14 cellular contexts compared by ENCODE assay signal in the genomic region with DNA sequence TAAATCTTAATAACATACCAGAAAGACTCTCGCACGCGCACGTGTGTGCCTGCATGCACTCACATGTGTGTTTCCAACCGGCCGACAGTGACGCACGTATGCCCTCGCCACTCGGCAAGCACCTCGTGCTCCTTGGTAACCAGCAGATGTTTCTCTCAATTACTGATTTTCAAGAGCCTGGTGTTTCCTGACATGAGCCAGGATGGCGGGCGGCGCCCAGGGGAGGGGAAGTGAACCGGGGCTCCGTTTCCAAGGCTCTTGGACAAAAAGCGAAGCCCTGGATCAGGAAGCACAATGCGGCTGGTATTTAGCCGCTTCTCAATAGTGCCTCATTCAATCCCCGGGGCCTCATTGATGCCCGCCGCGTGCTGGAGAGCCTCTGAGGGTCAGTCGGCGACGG. TPM values are rescaled to one million over a fixed set of nuclear protein-coding genes. Genes with fewer than 3 reads are reported as not detected.
DNase-seq lines count a peak whose midpoint lies in the region; ATAC-seq lines count a peak whose summit lies in the region.
"Had no signal": no experiment of that assay in that cellular context is flagged by ENCODE, and none has a peak within 500 bp of the region (broad histone marks: within the 10 kb centered on the region; RNA-seq: fewer than 3 reads in every experiment).

No MANE protein-coding gene starts in this region.

- no peaks in the 10 kb centered on the region for H3K27me3 Mint-ChIP-seq in activated naive CD8-positive, alpha-beta T cell treated with anti-CD3 and anti-CD28 coated beads for 36 hours

- H3K27ac Mint-ChIP-seq in activated naive CD8-positive, alpha-beta T cell treated with anti-CD3 and anti-CD28 coated beads for 36 hours: no peak overlapping the region
- H3K27ac Mint-ChIP-seq: activated CD4-positive, alpha-beta T cell treated with anti-CD3 and anti-CD28 coated beads, Interleukin-2, amount 10 ng/mL, durations not matched to agents 24 days and 14 days had no signal

- H3K36me3 Mint-ChIP-seq in activated naive CD8-positive, alpha-beta T cell treated with anti-CD3 and anti-CD28 coated beads for 36 hours: peaks cover 2% of the 10 kb centered on the region
- H3K36me3 Mint-ChIP-seq: CD14-positive monocyte had no signal

- peaks cover 15% of the 10 kb centered on the region for H3K4me1 Mint-ChIP-seq in activated naive CD8-positive, alpha-beta T cell treated with anti-CD3 and anti-CD28 coated beads for 36 hours
- H3K4me1 Mint-ChIP-seq: activated CD4-positive, alpha-beta T cell treated with anti-CD3 and anti-CD28 coated beads, Interleukin-2, amount 10 ng/mL, durations not matched to agents 24 days and 14 days had no signal

- ATAC-seq in HG02623 (IDR thresholded peaks at IDR 0.05; ENCODE audit: unreplicated experiment) (no peak), HG02870 (IDR thresholded peaks at IDR 0.05; ENCODE audit: unreplicated experiment) (no peak)
- ATAC-seq: GM12878, mucosa of descending colon had no signal

- H3K9me3 Mint-ChIP-seq in activated naive CD8-positive, alpha-beta T cell treated with anti-CD3 and anti-CD28 coated beads for 36 hours: no peaks in the 10 kb centered on the region
- H3K9me3 Mint-ChIP-seq: activated CD4-positive, alpha-beta T cell treated with anti-CD3 and anti-CD28 coated beads, Interleukin-2, amount 10 ng/mL, durations not matched to agents 24 days and 14 days had no signal

- no peak overlapping the region for H3K4me3 Mint-ChIP-seq in activated naive CD8-positive, alpha-beta T cell treated with anti-CD3 and anti-CD28 coated beads for 36 hours
- H3K4me3 Mint-ChIP-seq: activated CD4-positive, alpha-beta T cell treated with anti-CD3 and anti-CD28 coated beads, Interleukin-2, amount 10 ng/mL, durations not matched to agents 24 days and 14 days; CD14-positive monocyte had no signal

- peak; percentile 66 for DNase-seq in AG20443 (ENCODE audit: low spot score)
- DNase-seq in NCI-H1436 treated with DMSO at 0.1 percent for 48 hours (lab: John Stamatoyannopoulos, UW): peak; percentile 68
- DNase-seq in dermis blood vessel endothelial cell: peak; percentile 95
- peak; percentile 54 to 94 for DNase-seq in lung microvascular endothelial cell (ENCODE audit: low read depth in 2 of 2)
- DNase-seq in NCI-H510A (lab: John Stamatoyannopoulos, UW): no peak
- DNase-seq in activated naive CD8-positive, alpha-beta T cell treated with anti-CD3 and anti-CD28 coated beads for 36 hours: no peak
- DNase-seq: activated CD4-positive, alpha-beta T cell treated with anti-CD3 and anti-CD28 coated beads, Interleukin-2, amount 10 ng/mL, durations not matched to agents 24 days and 14 days; stimulated activated naive CD4-positive, alpha-beta T cell treated with Interleukin-2 at 50 U/mL for 16 hours had no signal

RNA-seq across cellular contexts. Expression of gene PMEPA1, which starts 37.7 kb away (rescaled TPM):
- total RNA-seq in dermis blood vessel endothelial cell (0.93 and 1.9 TPM in 2 replicates), lung microvascular endothelial cell (0.40 and 1.3 TPM in 2 replicates)
- total RNA-seq in activated naive CD8-positive, alpha-beta T cell treated with anti-CD3 and anti-CD28 coated beads for 36 hours: 1 to 10 TPM; 1.0 to 1.7 TPM

RNA-seq across cellular contexts. Expression of gene ZBP1, which starts 51.9 kb away (rescaled TPM):
- not detected in 2 replicates for total RNA-seq in dermis blood vessel endothelial cell
- not detected in 2 replicates for total RNA-seq in lung microvascular endothelial cell
- total RNA-seq in activated naive CD8-positive, alpha-beta T cell treated with anti-CD3 and anti-CD28 coated beads for 36 hours: 1 to 10 TPM in 1 of 2 experiments, under 1 TPM in 1; 0.68 to 1.2 TPM
- total RNA-seq: RPMI7951 had no signal

Comparison
In these comparisons a context has a peak if more than half of its experiments do, and no peak if none do; other contexts are left out.
1. DNase-seq: peak in AG20443 (single experiment), NCI-H1436 treated with DMSO at 0.1 percent for 48 hours (single experiment), dermis blood vessel endothelial cell (single experiment) and lung microvascular endothelial cell (2 of 2); none in NCI-H510A (single experiment) and activated naive CD8-positive, alpha-beta T cell treated with anti-CD3 and anti-CD28 coated beads for 36 hours (single experiment).